In genomic region chr12:84701966-84702365, GRCh38 we compare ENCODE assay signal across 1 cellular context.
TF ChIP-seq lines count a peak whose summit lies in the region.

No MANE protein-coding gene starts in this region.

TF ChIP-seq in SK-N-SH treated with all-trans-retinoic acid at 6 μM for 48 hours, 23 proteins besides CTCF, POLR2A, EP300 and RAD21 (continued from another document):
- TF ChIP-seq, protein P1, sequence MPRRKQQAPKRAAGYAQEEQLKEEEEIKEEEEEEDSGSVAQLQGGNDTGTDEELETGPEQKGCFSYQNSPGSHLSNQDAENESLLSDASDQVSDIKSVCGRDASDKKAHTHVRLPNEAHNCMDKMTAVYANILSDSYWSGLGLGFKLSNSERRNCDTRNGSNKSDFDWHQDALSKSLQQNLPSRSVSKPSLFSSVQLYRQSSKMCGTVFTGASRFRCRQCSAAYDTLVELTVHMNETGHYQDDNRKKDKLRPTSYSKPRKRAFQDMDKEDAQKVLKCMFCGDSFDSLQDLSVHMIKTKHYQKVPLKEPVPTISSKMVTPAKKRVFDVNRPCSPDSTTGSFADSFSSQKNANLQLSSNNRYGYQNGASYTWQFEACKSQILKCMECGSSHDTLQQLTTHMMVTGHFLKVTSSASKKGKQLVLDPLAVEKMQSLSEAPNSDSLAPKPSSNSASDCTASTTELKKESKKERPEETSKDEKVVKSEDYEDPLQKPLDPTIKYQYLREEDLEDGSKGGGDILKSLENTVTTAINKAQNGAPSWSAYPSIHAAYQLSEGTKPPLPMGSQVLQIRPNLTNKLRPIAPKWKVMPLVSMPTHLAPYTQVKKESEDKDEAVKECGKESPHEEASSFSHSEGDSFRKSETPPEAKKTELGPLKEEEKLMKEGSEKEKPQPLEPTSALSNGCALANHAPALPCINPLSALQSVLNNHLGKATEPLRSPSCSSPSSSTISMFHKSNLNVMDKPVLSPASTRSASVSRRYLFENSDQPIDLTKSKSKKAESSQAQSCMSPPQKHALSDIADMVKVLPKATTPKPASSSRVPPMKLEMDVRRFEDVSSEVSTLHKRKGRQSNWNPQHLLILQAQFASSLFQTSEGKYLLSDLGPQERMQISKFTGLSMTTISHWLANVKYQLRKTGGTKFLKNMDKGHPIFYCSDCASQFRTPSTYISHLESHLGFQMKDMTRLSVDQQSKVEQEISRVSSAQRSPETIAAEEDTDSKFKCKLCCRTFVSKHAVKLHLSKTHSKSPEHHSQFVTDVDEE (CRISPR knock-in tag; IDR thresholded peaks at IDR 0.05), result no peak
- TF ChIP-seq ZNF565 (CRISPR knock-in tag; conservative IDR thresholded peaks at IDR 0.05; ENCODE audit: low read depth) (no peak), ZNF70 (CRISPR knock-in tag; IDR thresholded peaks at IDR 0.05) (no peak), ISL1 (CRISPR knock-in tag; IDR thresholded peaks at IDR 0.05) (no peak), TCF4 (CRISPR knock-in tag; IDR thresholded peaks at IDR 0.05; ENCODE audit: borderline replicate concordance) (no peak)
